1 cellular context compared by ENCODE assay signal in genomic region chr14:67391266-67391665, GRCh38.
TF ChIP-seq lines count a peak whose summit lies in the region.

No MANE protein-coding gene starts in this region.

TF ChIP-seq in HepG2, 621 proteins besides CTCF, POLR2A, EP300 and RAD21:
- TF ChIP-seq MAFG (CRISPR knock-in tag; IDR thresholded peaks at IDR 0.05) (no peak), MLXIP (CRISPR knock-in tag; IDR thresholded peaks at IDR 0.05; ENCODE audit: borderline replicate concordance) (no peak), TEAD2 (CRISPR knock-in tag; IDR thresholded peaks at IDR 0.05) (no peak), ZBTB26 (CRISPR knock-in tag; IDR thresholded peaks at IDR 0.05; ENCODE audit: borderline replicate concordance) (no peak), RFX1 (IDR thresholded peaks at IDR 0.05) (no peak), AGO1 (IDR thresholded peaks at IDR 0.05; ENCODE audit: low read depth, low read length, poor library complexity, severe bottlenecking) (no peak), ZNF331 (CRISPR knock-in tag; IDR thresholded peaks at IDR 0.05) (no peak), ETV6 (CRISPR knock-in tag; conservative IDR thresholded peaks at IDR 0.05) (no peak)
